1 cellular context compared by ENCODE assay signal in genomic region chr6:17101422-17102257, GRCh38.
TF ChIP-seq lines count a peak whose summit lies in the region.

Gene STMND1, plus strand, starts transcription at chr6:17102050. Its CDS starts 208 bp downstream, at chr6:17102258.

TF ChIP-seq in HEK293, 187 proteins besides CTCF, POLR2A, EP300 and RAD21 (continued from another document and continues in another):
- 0 out of 2 replicates have a peak, but pooled peaks have one; percentile 11 for TF ChIP-seq ZNF518A (tag by site-specific recombination; conservative IDR thresholded peaks at IDR 0.05; ENCODE audit: low read depth)
- no peak for TF ChIP-seq RBAK (tag by site-specific recombination; IDR thresholded peaks at IDR 0.05)
- no peak for TF ChIP-seq ZNF155 (tag by site-specific recombination; IDR thresholded peaks at IDR 0.05)
- TF ChIP-seq ZNF114 (tag by site-specific recombination; IDR thresholded peaks at IDR 0.05) = no peak
- no peak for TF ChIP-seq ZNF830 (tag by site-specific recombination; IDR thresholded peaks at IDR 0.05; ENCODE audit: low read depth)
- TF ChIP-seq HOXD13 (CRISPR knock-in tag; IDR thresholded peaks at IDR 0.05; ENCODE audit: borderline replicate concordance) = peak; percentile 33; the same call in 1 of the 2 replicates
- TF ChIP-seq ZNF423 (tag by site-specific recombination; IDR thresholded peaks at IDR 0.05) = no peak
- no peak for TF ChIP-seq ZNF157 (tag by site-specific recombination; IDR thresholded peaks at IDR 0.05)
- peak; percentile 61 for TF ChIP-seq PRDM4 (tag by site-specific recombination; IDR thresholded peaks at IDR 0.05)
- no peak for TF ChIP-seq BCL11B (tag by site-specific recombination; IDR thresholded peaks at IDR 0.05; ENCODE audit: low read depth)
- no peak for TF ChIP-seq ZNF837 (tag by site-specific recombination; IDR thresholded peaks at IDR 0.05)
- no peak for TF ChIP-seq HOXA7 (CRISPR knock-in tag; IDR thresholded peaks at IDR 0.05; ENCODE audit: borderline replicate concordance)
- TF ChIP-seq ZNF585B (tag by site-specific recombination; IDR thresholded peaks at IDR 0.05) = no peak
- TF ChIP-seq GLI4 (tag by site-specific recombination; IDR thresholded peaks at IDR 0.05) = no peak
- TF ChIP-seq ZXDB (tag by site-specific recombination; IDR thresholded peaks at IDR 0.05) = peak; percentile 57
- peak; percentile 75 for TF ChIP-seq ZBTB17 (tag by site-specific recombination; IDR thresholded peaks at IDR 0.05)
- TF ChIP-seq ZNF701 (tag by site-specific recombination; IDR thresholded peaks at IDR 0.05) = no peak
- no peak for TF ChIP-seq ZNF792 (tag by site-specific recombination; IDR thresholded peaks at IDR 0.05)
- no peak for TF ChIP-seq ZNF529 (tag by site-specific recombination; IDR thresholded peaks at IDR 0.05; ENCODE audit: insufficient replicate concordance)
- TF ChIP-seq ZFHX2 (tag by site-specific recombination; conservative IDR thresholded peaks at IDR 0.05) = peak; percentile 80
- 0 out of 2 replicates have a peak, but pooled peaks have one; percentile 57 for TF ChIP-seq TSHZ1 (tag by site-specific recombination; IDR thresholded peaks at IDR 0.05; ENCODE audit: borderline replicate concordance)
- TF ChIP-seq ZNF76 (tag by site-specific recombination; IDR thresholded peaks at IDR 0.05; ENCODE audit: borderline replicate concordance, low read depth) = peak; percentile 48; the same call in 1 of the 2 replicates
- TF ChIP-seq SP3 (tag by site-specific recombination; IDR thresholded peaks at IDR 0.05) = peak; percentile 26; the same call in 1 of the 2 replicates
- TF ChIP-seq OSR2 (tag by site-specific recombination; IDR thresholded peaks at IDR 0.05) = no peak; the same call in 1 of the 2 replicates
- no peak for TF ChIP-seq ZNF292 (tag by site-specific recombination; IDR thresholded peaks at IDR 0.05; ENCODE audit: borderline replicate concordance, low read depth)
- no peak for TF ChIP-seq ZNF354C (tag by site-specific recombination; IDR thresholded peaks at IDR 0.05; ENCODE audit: borderline replicate concordance, low read depth)
- no peak for TF ChIP-seq ZNF488 (tag by site-specific recombination; IDR thresholded peaks at IDR 0.05)
- TF ChIP-seq ZNF677 (tag by site-specific recombination; IDR thresholded peaks at IDR 0.05) = no peak
- no peak for TF ChIP-seq ZNF146 (tag by site-specific recombination; IDR thresholded peaks at IDR 0.05)
- TF ChIP-seq ZNF266 (tag by site-specific recombination; IDR thresholded peaks at IDR 0.05; ENCODE audit: low read depth) = no peak
- no peak for TF ChIP-seq ZNF621 (tag by site-specific recombination; IDR thresholded peaks at IDR 0.05)
- TF ChIP-seq ZNF121 (tag by site-specific recombination; IDR thresholded peaks at IDR 0.05) = no peak
- TF ChIP-seq KLF8 (tag by site-specific recombination; IDR thresholded peaks at IDR 0.05) = peak; percentile 72
- no peak for TF ChIP-seq ZNF664 (tag by site-specific recombination; IDR thresholded peaks at IDR 0.05)
- TF ChIP-seq MZF1 (tag by site-specific recombination; IDR thresholded peaks at IDR 0.05; ENCODE audit: borderline replicate concordance) = no peak
- TF ChIP-seq ZNF776 (tag by site-specific recombination; IDR thresholded peaks at IDR 0.05; ENCODE audit: borderline replicate concordance) = no peak
- TF ChIP-seq FEZF1 (tag by site-specific recombination; IDR thresholded peaks at IDR 0.05) = peak; percentile 92
- no peak for TF ChIP-seq REPIN1 (tag by site-specific recombination; IDR thresholded peaks at IDR 0.05; ENCODE audit: low read depth)
- TF ChIP-seq SCRT1 (tag by site-specific recombination; IDR thresholded peaks at IDR 0.05; ENCODE audit: borderline replicate concordance) = no peak
- TF ChIP-seq ZBTB48 (tag by site-specific recombination; IDR thresholded peaks at IDR 0.05) = peak; percentile 14; the same call in 1 of the 2 replicates
- TF ChIP-seq ZEB2 (tag by site-specific recombination; IDR thresholded peaks at IDR 0.05) = peak; percentile 71
- TF ChIP-seq PBX3 (CRISPR knock-in tag; IDR thresholded peaks at IDR 0.05) = no peak
- no peak for TF ChIP-seq ZNF704 (tag by site-specific recombination; IDR thresholded peaks at IDR 0.05)
- TF ChIP-seq ZNF449 (tag by site-specific recombination; IDR thresholded peaks at IDR 0.05) = peak; percentile 16; the same call in 1 of the 2 replicates
- peak; percentile 80 for TF ChIP-seq ZSCAN30 (tag by site-specific recombination; IDR thresholded peaks at IDR 0.05)
- 0 out of 2 replicates have a peak, but pooled peaks have one; percentile 31 for TF ChIP-seq ZNF394 (tag by site-specific recombination; IDR thresholded peaks at IDR 0.05; ENCODE audit: borderline replicate concordance)
- TF ChIP-seq ZNF184 (tag by site-specific recombination; IDR thresholded peaks at IDR 0.05) = peak; percentile 70; the same call in 1 of the 2 replicates
- no peak for TF ChIP-seq ZNF426 (tag by site-specific recombination; IDR thresholded peaks at IDR 0.05)
- TF ChIP-seq ZBTB10 (tag by site-specific recombination; IDR thresholded peaks at IDR 0.05) = peak; percentile 30; the same call in 1 of the 2 replicates
